ENCODE assay signal across 1 cellular context in genomic region chr6:41200296-41200900, GRCh38.
TF ChIP-seq lines count a peak whose summit lies in the region.

No MANE protein-coding gene starts in this region.

TF ChIP-seq in K562, 482 proteins besides CTCF, POLR2A, EP300 and RAD21 (continued from another document):
- TF ChIP-seq FOSL1 (tag; conservative IDR thresholded peaks at IDR 0.05) = 0 out of 2 replicates have a peak, but pooled peaks have one; percentile 16
- TF ChIP-seq ARID1B (IDR thresholded peaks at IDR 0.05) = peak; percentile 79
